In genomic region chr10:72344932-72345331, GRCh38 we compare ENCODE assay signal across 17 cellular contexts. TPM values are rescaled to one million over a fixed set of nuclear protein-coding genes. Genes with fewer than 3 reads are reported as not detected.
DNase-seq lines count a peak whose midpoint lies in the region; ATAC-seq and TF ChIP-seq lines count a peak whose summit lies in the region.
"Had no signal": no experiment of that assay in that cellular context is flagged by ENCODE, and none has a peak within 500 bp of the region (broad histone marks: within the 10 kb centered on the region; RNA-seq: fewer than 3 reads in every experiment).

No MANE protein-coding gene starts in this region.

- H3K27me3 ChIP-seq in A673 (replicated peaks; ENCODE audit: insufficient read depth, low read depth, low read length, poor library complexity): no peaks in the 10 kb centered on the region
- H3K27me3 ChIP-seq in hepatocyte: no peaks in the 10 kb centered on the region
- H3K27me3 ChIP-seq: brain microvascular endothelial cell, Peyer's patch had no signal

- H3K27ac Mint-ChIP-seq in activated CD8-positive, alpha-beta memory T cell treated with anti-CD3 and anti-CD28 coated beads, Interleukin-2, amount 10 ng/mL, durations not matched to agents 7 days and 5 days: peak overlapping the region; percentile 59
- H3K27ac Mint-ChIP-seq: WTC11 had no signal

- DNase-seq in activated CD4-positive, alpha-beta T cell treated with anti-CD3 and anti-CD28 coated beads, Interleukin-2, amount 50 U/mL, for 48 hours: peak; percentile 46 to 52
- DNase-seq in activated CD4-positive, alpha-beta T cell treated with anti-CD3 and anti-CD28 coated beads, Interleukin-2, amount 50 U/mL, for 1 hour: no peak
- peak; percentile 58 for DNase-seq in activated CD8-positive, alpha-beta memory T cell treated with anti-CD3 and anti-CD28 coated beads, Interleukin-2, amount 10 ng/mL, durations not matched to agents 7 days and 5 days
- DNase-seq in stimulated activated CD8-positive, alpha-beta memory T cell treated with anti-CD3 and anti-CD28 coated beads, Interleukin-4, amount 100 ng/mL, for 48 hours: peak; percentile 52
- DNase-seq in OCI-M2 (lab: John Stamatoyannopoulos, UW; ENCODE audit: unreplicated experiment): no peak
- no peak for DNase-seq in A673 (ENCODE audit: low spot score)
- DNase-seq in hepatocyte (ENCODE audit: low spot score): no peak
- DNase-seq: activated gamma-delta T cell treated with Interleukin-2 at 50 U/mL for 16 hours, brain microvascular endothelial cell, GM23248, Kasumi-1, NCI-H187, NCI-H526 treated with DMSO at 0.1 percent for 48 hours, Peyer's patch, retina had no signal

- H3K4me2 ChIP-seq in hepatocyte: no peak overlapping the region

- BruUV-seq in A673 (replicated peaks; lab: Mats Ljungman, UMichigan): no TSS peak

- no peak overlapping the region for H3K4me3 Mint-ChIP-seq in activated CD8-positive, alpha-beta memory T cell treated with anti-CD3 and anti-CD28 coated beads, Interleukin-2, amount 10 ng/mL, durations not matched to agents 7 days and 5 days
- H3K4me3 Mint-ChIP-seq: WTC11 had no signal

- no peak for TF ChIP-seq CTCF in A673 (conservative IDR thresholded peaks at IDR 0.05; ENCODE audit: low read depth, low read length)
- no peak for TF ChIP-seq CTCF in hepatocyte (IDR thresholded peaks at IDR 0.05; ENCODE audit: poor library complexity)

- H3K79me2 ChIP-seq in hepatocyte: peaks cover 19% of the 10 kb centered on the region

- H3K9me3 ChIP-seq in A673 (ENCODE audit: low read depth, low read length, poor library complexity, severe bottlenecking) (no peaks in the 10 kb centered on the region), hepatocyte (ENCODE audit: low read depth) (no peaks in the 10 kb centered on the region)
- H3K9me3 ChIP-seq: Peyer's patch had no signal

- no peak overlapping the region for H3K4me3 ChIP-seq in A673 (ENCODE audit: low read depth, low read length, poor library complexity, severe bottlenecking)
- H3K4me3 ChIP-seq in hepatocyte: no peak overlapping the region
- H3K4me3 ChIP-seq: GM23248, Peyer's patch had no signal

- H3K36me3 ChIP-seq in A673 (ENCODE audit: insufficient read depth, low read length, poor library complexity, severe bottlenecking) (peaks cover 8% of the 10 kb centered on the region), hepatocyte (replicated peaks; ENCODE audit: insufficient read depth, low read depth) (no peaks in the 10 kb centered on the region)

- peaks cover 28% of the 10 kb centered on the region for H3K4me1 Mint-ChIP-seq in activated CD8-positive, alpha-beta memory T cell treated with anti-CD3 and anti-CD28 coated beads, Interleukin-2, amount 10 ng/mL, durations not matched to agents 7 days and 5 days
- H3K4me1 Mint-ChIP-seq: WTC11 had no signal

- H2AFZ ChIP-seq in hepatocyte: no peak overlapping the region
- H2AFZ ChIP-seq: GM23248 had no signal

- H3K27ac ChIP-seq in A673 (ENCODE audit: low read depth, low read length, poor library complexity, severe bottlenecking) (no peak overlapping the region), hepatocyte (no peak overlapping the region)
- H3K27ac ChIP-seq: brain microvascular endothelial cell, GM23248, Peyer's patch had no signal

- H3K4me1 ChIP-seq in A673 (ENCODE audit: insufficient read depth, low read length, poor library complexity, severe bottlenecking): no peaks in the 10 kb centered on the region
- H3K4me1 ChIP-seq in hepatocyte (ENCODE audit: insufficient read depth): no peaks in the 10 kb centered on the region

- CTCF ChIA-PET in activated CD8-positive, alpha-beta memory T cell treated with anti-CD3 and anti-CD28 coated beads, Interleukin-2, amount 10 ng/mL, durations not matched to agents 7 days and 5 days (lab: Charles Lee): interaction anchor here (0.5 to 8.3 kb wide), 12 partner anchors 7 to 510 kb away, joined by 3 to 64 read pairs (median 4); no protein-coding TSS in a partner anchor
- CTCF ChIA-PET in A673 (lab: Charles Lee): no interaction called here

- H4K20me1 ChIP-seq in hepatocyte (ENCODE audit: insufficient read depth, poor library complexity, severe bottlenecking): no peaks in the 10 kb centered on the region

- intact Hi-C loops in A673 (cut with micrococcal nuclease; ENCODE audit: unreplicated experiment): no loop called here

- POLR2A ChIA-PET in A673 (lab: Charles Lee; ENCODE audit: low non-redundant PET): no interaction called here

- ATAC-seq in GM18868 (IDR thresholded peaks at IDR 0.05; ENCODE audit: unreplicated experiment): peak; percentile 53
- ATAC-seq in activated CD8-positive, alpha-beta memory T cell treated with anti-CD3 and anti-CD28 coated beads, Interleukin-2, amount 10 ng/mL, durations not matched to agents 7 days and 5 days: peak; percentile 46
- ATAC-seq: WTC11 had no signal

- no peaks in the 10 kb centered on the region for H3K27me3 Mint-ChIP-seq in activated CD8-positive, alpha-beta memory T cell treated with anti-CD3 and anti-CD28 coated beads, Interleukin-2, amount 10 ng/mL, durations not matched to agents 7 days and 5 days

- H3K9me2 ChIP-seq in hepatocyte (replicated peaks; ENCODE audit: insufficient read depth): no peaks in the 10 kb centered on the region

- 96% methylated on average over 11 of the region's 11 CpGs for WGBS in hepatocyte (ENCODE audit: low lambda C conversion rate, missing lambda C conversion rate)

- H3K36me3 Mint-ChIP-seq in activated CD8-positive, alpha-beta memory T cell treated with anti-CD3 and anti-CD28 coated beads, Interleukin-2, amount 10 ng/mL, durations not matched to agents 7 days and 5 days: peaks cover 23% of the 10 kb centered on the region

- no peaks in the 10 kb centered on the region for H3K9me3 Mint-ChIP-seq in activated CD8-positive, alpha-beta memory T cell treated with anti-CD3 and anti-CD28 coated beads, Interleukin-2, amount 10 ng/mL, durations not matched to agents 7 days and 5 days (ENCODE audit: low read depth)
- H3K9me3 Mint-ChIP-seq: WTC11 had no signal

RNA-seq across cellular contexts. Expression of gene DNAJB12, which starts 9.8 kb away (rescaled TPM):
- 10 to 100 TPM; 25.5 to 31.4 TPM for total RNA-seq in activated CD8-positive, alpha-beta memory T cell treated with anti-CD3 and anti-CD28 coated beads, Interleukin-2, amount 10 ng/mL, durations not matched to agents 7 days and 5 days
- total RNA-seq in A673 (2021) (29.5 and 31.2 TPM in 2 replicates), hepatocyte (31.0 and 33.5 TPM in 2 replicates)
- 40.3 and 41.5 TPM in 2 replicates for polyA plus RNA-seq in hepatocyte

Comparison
In these comparisons a context has a peak if more than half of its experiments do, and no peak if none do; other contexts are left out.
1. DNase-seq: peak in activated CD4-positive, alpha-beta T cell treated with anti-CD3 and anti-CD28 coated beads, Interleukin-2, amount 50 U/mL, for 48 hours (2 of 2), activated CD8-positive, alpha-beta memory T cell treated with anti-CD3 and anti-CD28 coated beads, Interleukin-2, amount 10 ng/mL, durations not matched to agents 7 days and 5 days (single experiment) and stimulated activated CD8-positive, alpha-beta memory T cell treated with anti-CD3 and anti-CD28 coated beads, Interleukin-4, amount 100 ng/mL, for 48 hours (single experiment); none in activated CD4-positive, alpha-beta T cell treated with anti-CD3 and anti-CD28 coated beads, Interleukin-2, amount 50 U/mL, for 1 hour (single experiment), OCI-M2 (single experiment), A673 (single experiment) and hepatocyte (single experiment).